Comparison of ENCODE assay signal across 3 cellular contexts in genomic region chr17:60614247-60614646, GRCh38.
TF ChIP-seq lines count a peak whose summit lies in the region.

No MANE protein-coding gene starts in this region.

TF ChIP-seq in HEK293, 187 proteins besides CTCF, POLR2A, EP300 and RAD21:
- peak; percentile 24; the same call in 1 of the 2 replicates for TF ChIP-seq ZSCAN16 (tag by site-specific recombination; IDR thresholded peaks at IDR 0.05)
- TF ChIP-seq SP2 (tag by site-specific recombination; IDR thresholded peaks at IDR 0.05): peak; percentile 17; the same call in 1 of the 2 replicates

TF ChIP-seq in WTC11, 78 proteins besides CTCF, POLR2A, EP300 and RAD21:
- TF ChIP-seq NFYB (CRISPR knock-in tag; conservative IDR thresholded peaks at IDR 0.05; ENCODE audit: low read depth): peak; percentile 39

TF ChIP-seq in HepG2, 621 proteins besides CTCF, POLR2A, EP300 and RAD21:
- TF ChIP-seq NFYB (CRISPR knock-in tag; IDR thresholded peaks at IDR 0.05) (peak; percentile 61), NFYC (CRISPR knock-in tag; IDR thresholded peaks at IDR 0.05) (peak; percentile 59)
